22 cellular contexts compared by ENCODE assay signal in genomic region chr20:17902531-17903083, GRCh38.
"Had no signal": no experiment of that assay in that cellular context is flagged by ENCODE, and none has a peak within 500 bp of the region (broad histone marks: within the 10 kb centered on the region; RNA-seq: fewer than 3 reads in every experiment).

No MANE protein-coding gene starts in this region.

- H3K4me3 ChIP-seq: ascending aorta, coronary artery, lung, stomach, vagina had no signal

- H3K4me1 Mint-ChIP-seq: activated naive CD4-positive, alpha-beta T cell treated with anti-CD3 and anti-CD28 coated beads, Interleukin-2, amount 50 U/mL, for 24 hours; mesothelial cell of epicardium had no signal

- H3K9me3 ChIP-seq: ascending aorta, stomach, vagina had no signal

- H3K27ac ChIP-seq: ascending aorta, coronary artery, stomach, vagina had no signal

- H3K9me3 Mint-ChIP-seq: activated naive CD4-positive, alpha-beta T cell treated with anti-CD3 and anti-CD28 coated beads, Interleukin-2, amount 50 U/mL, for 24 hours; activated T-cell treated with anti-CD3 and anti-CD28 coated beads, Interleukin-2, amount 50 U/mL, for 72 hours had no signal

- H3K27ac Mint-ChIP-seq: activated naive CD4-positive, alpha-beta T cell treated with anti-CD3 and anti-CD28 coated beads, Interleukin-2, amount 50 U/mL, for 24 hours; activated T-cell treated with anti-CD3 and anti-CD28 coated beads, Interleukin-2, amount 50 U/mL, for 72 hours; mesothelial cell of epicardium; nephron had no signal

- H3K36me3 Mint-ChIP-seq: activated naive CD4-positive, alpha-beta T cell treated with anti-CD3 and anti-CD28 coated beads, Interleukin-2, amount 50 U/mL, for 24 hours; mesothelial cell of epicardium had no signal

- H3K4me1 ChIP-seq: ascending aorta, vagina had no signal

- ATAC-seq: activated T-cell treated with anti-CD3 and anti-CD28 coated beads, Interleukin-2, amount 50 U/mL, for 72 hours; left lobe of liver had no signal

- H3K27me3 ChIP-seq: ascending aorta, stomach, vagina had no signal

- DNase-seq: activated CD4-positive, CD25-positive, alpha-beta regulatory T cell treated with anti-CD3 and anti-CD28 coated beads, Interleukin-2, amount 50 U/mL, for 72 hours; activated gamma-delta T cell; activated T-cell treated with anti-CD3 and anti-CD28 coated beads, Interleukin-2, amount 50 U/mL, for 72 hours; erythroblast; head of caudate nucleus; kidney; nucleus accumbens; posterior cingulate gyrus; retina; stimulated activated CD4-positive, alpha-beta T cell treated with anti-CD3 and anti-CD28 coated beads, Interleukin-12 subunit alpha, Interleukin-12 subunit beta, amount 100 ng/mL, for 4 hours; stimulated activated CD4-positive, alpha-beta T cell treated with anti-CD3 and anti-CD28 coated beads, Interleukin-1b, Interleukin-23, amount 100 ng/mL, for 48 hours; stimulated activated CD8-positive, alpha-beta memory T cell treated with anti-CD3 and anti-CD28 coated beads, Interleukin-4, amount 100 ng/mL, for 48 hours; stomach; T1000 had no signal

- H3K27me3 Mint-ChIP-seq: activated naive CD4-positive, alpha-beta T cell treated with anti-CD3 and anti-CD28 coated beads, Interleukin-2, amount 50 U/mL, for 24 hours had no signal

- H3K4me3 Mint-ChIP-seq: activated naive CD4-positive, alpha-beta T cell treated with anti-CD3 and anti-CD28 coated beads, Interleukin-2, amount 50 U/mL, for 24 hours; activated T-cell treated with anti-CD3 and anti-CD28 coated beads, Interleukin-2, amount 50 U/mL, for 72 hours; mesothelial cell of epicardium; nephron had no signal
